Comparison of ENCODE assay signal across 1 cellular context in the genomic region with DNA sequence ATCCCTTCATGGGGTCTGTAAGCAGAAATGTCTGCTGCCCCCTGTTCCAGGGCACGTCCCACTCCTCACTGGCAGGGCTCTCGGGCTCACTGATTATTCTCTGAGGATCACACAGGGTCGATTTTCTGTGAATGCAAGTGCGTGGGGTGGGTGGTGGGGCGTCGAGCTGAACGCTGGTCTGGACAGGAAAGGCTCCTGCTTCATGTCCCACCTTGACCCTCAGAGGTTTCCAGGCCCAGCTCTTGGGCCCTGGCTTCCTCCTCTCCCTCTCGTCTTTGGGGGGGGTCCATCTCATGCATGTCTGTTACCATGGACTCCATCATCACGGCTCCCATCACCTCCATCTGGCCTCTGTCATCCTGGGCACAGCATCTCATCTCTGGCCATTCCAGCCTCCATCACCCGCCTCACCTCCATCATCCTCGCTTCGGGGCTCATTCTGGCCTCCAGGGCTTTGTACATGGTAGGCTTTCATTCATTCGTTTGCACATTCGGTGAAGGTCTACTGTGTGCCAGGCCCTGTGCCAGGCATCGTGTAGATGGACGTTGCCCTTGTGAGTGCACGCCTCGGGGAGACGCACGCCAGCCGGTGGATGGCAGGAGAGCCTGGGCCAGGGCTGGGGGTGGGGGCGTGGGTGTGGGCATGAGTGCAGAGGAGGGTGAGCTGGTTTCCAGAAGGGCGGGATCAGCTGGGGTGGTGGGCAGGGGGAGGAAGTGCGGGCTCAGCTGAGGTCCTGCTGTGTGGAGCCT.
TF ChIP-seq lines count a peak whose summit lies in the region.

No MANE protein-coding gene starts in this region.

TF ChIP-seq in GM23338, 12 proteins besides CTCF, POLR2A, EP300 and RAD21:
- TF ChIP-seq, protein P1, sequence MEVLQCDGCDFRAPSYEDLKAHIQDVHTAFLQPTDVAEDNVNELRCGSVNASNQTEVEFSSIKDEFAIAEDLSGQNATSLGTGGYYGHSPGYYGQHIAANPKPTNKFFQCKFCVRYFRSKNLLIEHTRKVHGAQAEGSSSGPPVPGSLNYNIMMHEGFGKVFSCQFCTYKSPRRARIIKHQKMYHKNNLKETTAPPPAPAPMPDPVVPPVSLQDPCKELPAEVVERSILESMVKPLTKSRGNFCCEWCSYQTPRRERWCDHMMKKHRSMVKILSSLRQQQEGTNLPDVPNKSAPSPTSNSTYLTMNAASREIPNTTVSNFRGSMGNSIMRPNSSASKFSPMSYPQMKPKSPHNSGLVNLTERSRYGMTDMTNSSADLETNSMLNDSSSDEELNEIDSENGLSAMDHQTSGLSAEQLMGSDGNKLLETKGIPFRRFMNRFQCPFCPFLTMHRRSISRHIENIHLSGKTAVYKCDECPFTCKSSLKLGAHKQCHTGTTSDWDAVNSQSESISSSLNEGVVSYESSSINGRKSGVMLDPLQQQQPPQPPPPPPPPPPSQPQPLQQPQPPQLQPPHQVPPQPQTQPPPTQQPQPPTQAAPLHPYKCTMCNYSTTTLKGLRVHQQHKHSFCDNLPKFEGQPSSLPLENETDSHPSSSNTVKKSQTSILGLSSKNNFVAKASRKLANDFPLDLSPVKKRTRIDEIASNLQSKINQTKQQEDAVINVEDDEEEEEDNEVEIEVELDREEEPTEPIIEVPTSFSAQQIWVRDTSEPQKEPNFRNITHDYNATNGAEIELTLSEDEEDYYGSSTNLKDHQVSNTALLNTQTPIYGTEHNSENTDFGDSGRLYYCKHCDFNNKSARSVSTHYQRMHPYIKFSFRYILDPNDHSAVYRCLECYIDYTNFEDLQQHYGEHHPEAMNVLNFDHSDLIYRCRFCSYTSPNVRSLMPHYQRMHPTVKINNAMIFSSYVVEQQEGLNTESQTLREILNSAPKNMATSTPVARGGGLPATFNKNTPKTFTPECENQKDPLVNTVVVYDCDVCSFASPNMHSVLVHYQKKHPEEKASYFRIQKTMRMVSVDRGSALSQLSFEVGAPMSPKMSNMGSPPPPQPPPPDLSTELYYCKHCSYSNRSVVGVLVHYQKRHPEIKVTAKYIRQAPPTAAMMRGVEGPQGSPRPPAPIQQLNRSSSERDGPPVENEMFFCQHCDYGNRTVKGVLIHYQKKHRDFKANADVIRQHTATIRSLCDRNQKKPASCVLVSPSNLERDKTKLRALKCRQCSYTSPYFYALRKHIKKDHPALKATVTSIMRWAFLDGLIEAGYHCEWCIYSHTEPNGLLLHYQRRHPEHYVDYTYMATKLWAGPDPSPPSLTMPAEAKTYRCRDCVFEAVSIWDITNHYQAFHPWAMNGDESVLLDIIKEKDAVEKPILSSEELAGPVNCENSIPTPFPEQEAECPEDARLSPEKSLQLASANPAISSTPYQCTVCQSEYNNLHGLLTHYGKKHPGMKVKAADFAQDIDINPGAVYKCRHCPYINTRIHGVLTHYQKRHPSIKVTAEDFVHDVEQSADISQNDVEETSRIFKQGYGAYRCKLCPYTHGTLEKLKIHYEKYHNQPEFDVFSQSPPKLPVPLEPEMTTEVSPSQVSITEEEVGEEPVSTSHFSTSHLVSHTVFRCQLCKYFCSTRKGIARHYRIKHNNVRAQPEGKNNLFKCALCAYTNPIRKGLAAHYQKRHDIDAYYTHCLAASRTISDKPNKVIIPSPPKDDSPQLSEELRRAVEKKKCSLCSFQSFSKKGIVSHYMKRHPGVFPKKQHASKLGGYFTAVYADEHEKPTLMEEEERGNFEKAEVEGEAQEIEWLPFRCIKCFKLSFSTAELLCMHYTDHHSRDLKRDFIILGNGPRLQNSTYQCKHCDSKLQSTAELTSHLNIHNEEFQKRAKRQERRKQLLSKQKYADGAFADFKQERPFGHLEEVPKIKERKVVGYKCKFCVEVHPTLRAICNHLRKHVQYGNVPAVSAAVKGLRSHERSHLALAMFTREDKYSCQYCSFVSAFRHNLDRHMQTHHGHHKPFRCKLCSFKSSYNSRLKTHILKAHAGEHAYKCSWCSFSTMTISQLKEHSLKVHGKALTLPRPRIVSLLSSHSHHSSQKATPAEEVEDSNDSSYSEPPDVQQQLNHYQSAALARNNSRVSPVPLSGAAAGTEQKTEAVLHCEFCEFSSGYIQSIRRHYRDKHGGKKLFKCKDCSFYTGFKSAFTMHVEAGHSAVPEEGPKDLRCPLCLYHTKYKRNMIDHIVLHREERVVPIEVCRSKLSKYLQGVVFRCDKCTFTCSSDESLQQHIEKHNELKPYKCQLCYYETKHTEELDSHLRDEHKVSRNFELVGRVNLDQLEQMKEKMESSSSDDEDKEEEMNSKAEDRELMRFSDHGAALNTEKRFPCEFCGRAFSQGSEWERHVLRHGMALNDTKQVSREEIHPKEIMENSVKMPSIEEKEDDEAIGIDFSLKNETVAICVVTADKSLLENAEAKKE (CRISPR knock-in tag; IDR thresholded peaks at IDR 0.05), result no peak
- TF ChIP-seq ZNF114 (CRISPR knock-in tag; IDR thresholded peaks at IDR 0.05) (no peak), CREB1 (CRISPR knock-in tag; IDR thresholded peaks at IDR 0.05; ENCODE audit: low read depth) (no peak), EZH2 (IDR thresholded peaks at IDR 0.05; ENCODE audit: low read depth, unreplicated experiment) (no peak), EZH2phosphoT487 (IDR thresholded peaks at IDR 0.05; ENCODE audit: unreplicated experiment) (no peak), NANOG (IDR thresholded peaks at IDR 0.05; ENCODE audit: borderline replicate concordance) (no peak), ZNF331 (CRISPR knock-in tag; IDR thresholded peaks at IDR 0.05; ENCODE audit: low read depth) (no peak), JUNB (IDR thresholded peaks at IDR 0.05; ENCODE audit: unreplicated experiment) (no peak), POLR2AphosphoS5 (IDR thresholded peaks at IDR 0.05; ENCODE audit: low read depth) (no peak), STAT1 (IDR thresholded peaks at IDR 0.05; ENCODE audit: unreplicated experiment) (no peak)
- TF ChIP-seq, protein P2, sequence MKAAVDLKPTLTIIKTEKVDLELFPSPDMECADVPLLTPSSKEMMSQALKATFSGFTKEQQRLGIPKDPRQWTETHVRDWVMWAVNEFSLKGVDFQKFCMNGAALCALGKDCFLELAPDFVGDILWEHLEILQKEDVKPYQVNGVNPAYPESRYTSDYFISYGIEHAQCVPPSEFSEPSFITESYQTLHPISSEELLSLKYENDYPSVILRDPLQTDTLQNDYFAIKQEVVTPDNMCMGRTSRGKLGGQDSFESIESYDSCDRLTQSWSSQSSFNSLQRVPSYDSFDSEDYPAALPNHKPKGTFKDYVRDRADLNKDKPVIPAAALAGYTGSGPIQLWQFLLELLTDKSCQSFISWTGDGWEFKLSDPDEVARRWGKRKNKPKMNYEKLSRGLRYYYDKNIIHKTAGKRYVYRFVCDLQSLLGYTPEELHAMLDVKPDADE (IDR thresholded peaks at IDR 0.05), result no peak
- TF ChIP-seq, protein P3, sequence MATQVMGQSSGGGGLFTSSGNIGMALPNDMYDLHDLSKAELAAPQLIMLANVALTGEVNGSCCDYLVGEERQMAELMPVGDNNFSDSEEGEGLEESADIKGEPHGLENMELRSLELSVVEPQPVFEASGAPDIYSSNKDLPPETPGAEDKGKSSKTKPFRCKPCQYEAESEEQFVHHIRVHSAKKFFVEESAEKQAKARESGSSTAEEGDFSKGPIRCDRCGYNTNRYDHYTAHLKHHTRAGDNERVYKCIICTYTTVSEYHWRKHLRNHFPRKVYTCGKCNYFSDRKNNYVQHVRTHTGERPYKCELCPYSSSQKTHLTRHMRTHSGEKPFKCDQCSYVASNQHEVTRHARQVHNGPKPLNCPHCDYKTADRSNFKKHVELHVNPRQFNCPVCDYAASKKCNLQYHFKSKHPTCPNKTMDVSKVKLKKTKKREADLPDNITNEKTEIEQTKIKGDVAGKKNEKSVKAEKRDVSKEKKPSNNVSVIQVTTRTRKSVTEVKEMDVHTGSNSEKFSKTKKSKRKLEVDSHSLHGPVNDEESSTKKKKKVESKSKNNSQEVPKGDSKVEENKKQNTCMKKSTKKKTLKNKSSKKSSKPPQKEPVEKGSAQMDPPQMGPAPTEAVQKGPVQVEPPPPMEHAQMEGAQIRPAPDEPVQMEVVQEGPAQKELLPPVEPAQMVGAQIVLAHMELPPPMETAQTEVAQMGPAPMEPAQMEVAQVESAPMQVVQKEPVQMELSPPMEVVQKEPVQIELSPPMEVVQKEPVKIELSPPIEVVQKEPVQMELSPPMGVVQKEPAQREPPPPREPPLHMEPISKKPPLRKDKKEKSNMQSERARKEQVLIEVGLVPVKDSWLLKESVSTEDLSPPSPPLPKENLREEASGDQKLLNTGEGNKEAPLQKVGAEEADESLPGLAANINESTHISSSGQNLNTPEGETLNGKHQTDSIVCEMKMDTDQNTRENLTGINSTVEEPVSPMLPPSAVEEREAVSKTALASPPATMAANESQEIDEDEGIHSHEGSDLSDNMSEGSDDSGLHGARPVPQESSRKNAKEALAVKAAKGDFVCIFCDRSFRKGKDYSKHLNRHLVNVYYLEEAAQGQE (IDR thresholded peaks at IDR 0.05; ENCODE audit: unreplicated experiment), result no peak
